ENCODE assay signal across 8 cellular contexts in genomic region chr20:62142252-62143117, GRCh38. TPM values are rescaled to one million over a fixed set of nuclear protein-coding genes. Genes with fewer than 3 reads are reported as not detected.
DNase-seq lines count a peak whose midpoint lies in the region; ATAC-seq and TF ChIP-seq lines count a peak whose summit lies in the region.

No MANE protein-coding gene starts in this region.

- no peaks in the 10 kb centered on the region for H3K27me3 ChIP-seq in effector memory CD4-positive, alpha-beta T cell (replicated peaks; ENCODE audit: control insufficient read depth, insufficient read depth, low read length, poor library complexity, severe bottlenecking)

- H3K4me1 Mint-ChIP-seq in naive B cell = peaks cover 39 to 51% (median 47%) of the 10 kb centered on the region in 3 donors

- H3K36me3 Mint-ChIP-seq in naive B cell = peaks cover 8 to 10% of the 10 kb centered on the region in 2 donors

- peak; percentile 23 for ATAC-seq in HG02763 (IDR thresholded peaks at IDR 0.05; ENCODE audit: unreplicated experiment)
- peak; percentile 16 to 22 for ATAC-seq in naive B cell (ENCODE audit: low read depth in 2 of 2)

- no peaks in the 10 kb centered on the region for H3K9me3 ChIP-seq in effector memory CD4-positive, alpha-beta T cell (ENCODE audit: control insufficient read depth, low read length)

- H3K9me3 Mint-ChIP-seq in naive B cell = no peaks in the 10 kb centered on the region

- peaks cover 29% of the 10 kb centered on the region for H3K36me3 ChIP-seq in effector memory CD4-positive, alpha-beta T cell (ENCODE audit: control insufficient read depth, insufficient read depth, low read length)

- peak overlapping the region; percentile 39 to 94 (median 86) for H3K27ac Mint-ChIP-seq in naive B cell

- peak overlapping the region; percentile 82 to 95 (median 87) for H3K4me3 Mint-ChIP-seq in naive B cell

- DNase-seq in NCI-H1105 treated with DMSO at 0.1 percent for 48 hours (lab: John Stamatoyannopoulos, UW) = peak; percentile 21
- no peak for DNase-seq in NCI-H1105 (lab: John Stamatoyannopoulos, UW)
- no peak for DNase-seq in effector memory CD4-positive, alpha-beta T cell
- no peak for DNase-seq in naive B cell
- no peak for DNase-seq in NCI-H187 treated with DMSO at 0.1 percent for 48 hours (lab: John Stamatoyannopoulos, UW)
- no peak for DNase-seq in medulla oblongata (ENCODE audit: extremely low spot score)

- H3K27ac ChIP-seq in effector memory CD4-positive, alpha-beta T cell (ENCODE audit: insufficient read depth, low read length, poor library complexity, severe bottlenecking) = peak overlapping the region; percentile 72

- H3K27me3 Mint-ChIP-seq in naive B cell = no peaks in the 10 kb centered on the region

- peaks cover 19% of the 10 kb centered on the region for H3K4me1 ChIP-seq in effector memory CD4-positive, alpha-beta T cell (ENCODE audit: control insufficient read depth, insufficient read depth, low read length, poor library complexity, severe bottlenecking)

- peak overlapping the region; percentile 52 for H3K4me3 ChIP-seq in effector memory CD4-positive, alpha-beta T cell (ENCODE audit: insufficient read depth, low read depth, low read length, poor library complexity, severe bottlenecking)

TF ChIP-seq in PFSK-1, 5 proteins besides CTCF, POLR2A, EP300 and RAD21:
- TF ChIP-seq, protein P1, sequence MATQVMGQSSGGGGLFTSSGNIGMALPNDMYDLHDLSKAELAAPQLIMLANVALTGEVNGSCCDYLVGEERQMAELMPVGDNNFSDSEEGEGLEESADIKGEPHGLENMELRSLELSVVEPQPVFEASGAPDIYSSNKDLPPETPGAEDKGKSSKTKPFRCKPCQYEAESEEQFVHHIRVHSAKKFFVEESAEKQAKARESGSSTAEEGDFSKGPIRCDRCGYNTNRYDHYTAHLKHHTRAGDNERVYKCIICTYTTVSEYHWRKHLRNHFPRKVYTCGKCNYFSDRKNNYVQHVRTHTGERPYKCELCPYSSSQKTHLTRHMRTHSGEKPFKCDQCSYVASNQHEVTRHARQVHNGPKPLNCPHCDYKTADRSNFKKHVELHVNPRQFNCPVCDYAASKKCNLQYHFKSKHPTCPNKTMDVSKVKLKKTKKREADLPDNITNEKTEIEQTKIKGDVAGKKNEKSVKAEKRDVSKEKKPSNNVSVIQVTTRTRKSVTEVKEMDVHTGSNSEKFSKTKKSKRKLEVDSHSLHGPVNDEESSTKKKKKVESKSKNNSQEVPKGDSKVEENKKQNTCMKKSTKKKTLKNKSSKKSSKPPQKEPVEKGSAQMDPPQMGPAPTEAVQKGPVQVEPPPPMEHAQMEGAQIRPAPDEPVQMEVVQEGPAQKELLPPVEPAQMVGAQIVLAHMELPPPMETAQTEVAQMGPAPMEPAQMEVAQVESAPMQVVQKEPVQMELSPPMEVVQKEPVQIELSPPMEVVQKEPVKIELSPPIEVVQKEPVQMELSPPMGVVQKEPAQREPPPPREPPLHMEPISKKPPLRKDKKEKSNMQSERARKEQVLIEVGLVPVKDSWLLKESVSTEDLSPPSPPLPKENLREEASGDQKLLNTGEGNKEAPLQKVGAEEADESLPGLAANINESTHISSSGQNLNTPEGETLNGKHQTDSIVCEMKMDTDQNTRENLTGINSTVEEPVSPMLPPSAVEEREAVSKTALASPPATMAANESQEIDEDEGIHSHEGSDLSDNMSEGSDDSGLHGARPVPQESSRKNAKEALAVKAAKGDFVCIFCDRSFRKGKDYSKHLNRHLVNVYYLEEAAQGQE (IDR thresholded peaks at IDR 0.05; ENCODE audit: insufficient read depth in 1 of 2, low read depth in 2 of 2, low read length in 2 of 2) = no peak
- TF ChIP-seq SIN3A (IDR thresholded peaks at IDR 0.05; ENCODE audit: borderline replicate concordance, insufficient read depth, low read length) = 0 out of 2 replicates have a peak, but pooled peaks have one; percentile 44

RNA-seq across cellular contexts. Expression of gene PSMA7, which starts 0.7 kb away (rescaled TPM):
- 501 TPM for polyA plus RNA-seq in PFSK-1 (2012; ENCODE audit: insufficient read length, low read depth)
- 100 to 1,000 TPM; 367 to 572 (median 436) TPM for polyA plus RNA-seq in naive B cell (ENCODE audit: low read depth in 6 of 6)

RNA-seq across cellular contexts. Expression of gene SS18L1, which starts 1.1 kb away (rescaled TPM):
- 26.9 TPM for polyA plus RNA-seq in PFSK-1 (2012; ENCODE audit: insufficient read length, low read depth)
- 1 to 10 TPM in 3 of 6 donors, under 1 TPM in 2, not detected in 1; 0.41 to 1.7 (median 1.2) TPM for polyA plus RNA-seq in naive B cell (ENCODE audit: low read depth in 6 of 6)

RNA-seq across cellular contexts. Expression of gene LSM14B, which starts 20.2 kb away (rescaled TPM):
- polyA plus RNA-seq in PFSK-1 (2012; ENCODE audit: insufficient read length, low read depth) = 41.9 TPM
- polyA plus RNA-seq in naive B cell (ENCODE audit: low read depth in 6 of 6) = 1 to 10 TPM in 5 of 6 donors, not detected in 1; 1.1 to 3.4 (median 1.2) TPM

RNA-seq across cellular contexts. Expression of gene MTG2, which starts 40.3 kb away (rescaled TPM):
- polyA plus RNA-seq in PFSK-1 (2012; ENCODE audit: insufficient read length, low read depth) = 48.4 TPM
- 10 to 100 TPM; 12.7 to 19.1 (median 16.3) TPM for polyA plus RNA-seq in naive B cell (ENCODE audit: low read depth in 6 of 6)
